29 cellular contexts compared by ENCODE assay signal in genomic region chr10:31838709-31839108, GRCh38.
"Had no signal": no experiment of that assay in that cellular context is flagged by ENCODE, and none has a peak within 500 bp of the region (broad histone marks: within the 10 kb centered on the region; RNA-seq: fewer than 3 reads in every experiment).

No MANE protein-coding gene starts in this region.

- H3K9me3 Mint-ChIP-seq: naive thymus-derived CD8-positive, alpha-beta T cell; natural killer cell treated with Interleukin-12 subunit alpha and Interleukin-12 subunit beta and Interleukin-15 and Interleukin-18, amount 100 ng/mL, for 72 hours; nephron progenitor cell; neural crest cell; stimulated activated effector memory CD8-positive, alpha-beta T cell treated with anti-CD3 and anti-CD28 coated beads, Interleukin-12 subunit alpha, Interleukin-12 subunit beta, amount 100 ng/mL, for 72 hours; stimulated activated naive B cell treated with anti-CD40 and anti-IgM and Interleukin-4, amounts not matched to agents 10 μg/mL and 1 μg/mL and 100 μg/mL, for 72 hours; stimulated activated naive CD8-positive, alpha-beta T cell treated with anti-CD3 and anti-CD28 coated beads, Interleukin-15, Interleukin-2, amounts not matched to agents 100 ng/mL and 50 ng/mL, for 24 hours had no signal

- H3K4me1 Mint-ChIP-seq: stimulated activated effector memory CD8-positive, alpha-beta T cell treated with anti-CD3 and anti-CD28 coated beads, Interleukin-12 subunit alpha, Interleukin-12 subunit beta, amount 100 ng/mL, for 72 hours had no signal

- ATAC-seq: naive thymus-derived CD8-positive, alpha-beta T cell; natural killer cell treated with Interleukin-12 subunit alpha and Interleukin-12 subunit beta and Interleukin-15 and Interleukin-18, amount 100 ng/mL, for 72 hours; psoas muscle; right cardiac atrium; sciatic nerve; stimulated activated effector memory CD8-positive, alpha-beta T cell treated with anti-CD3 and anti-CD28 coated beads, Interleukin-12 subunit alpha, Interleukin-12 subunit beta, amount 100 ng/mL, for 72 hours had no signal

- H3K36me3 Mint-ChIP-seq: natural killer cell treated with Interleukin-12 subunit alpha and Interleukin-12 subunit beta and Interleukin-15 and Interleukin-18, amount 100 ng/mL, for 72 hours; stimulated activated effector memory CD8-positive, alpha-beta T cell treated with anti-CD3 and anti-CD28 coated beads, Interleukin-12 subunit alpha, Interleukin-12 subunit beta, amount 100 ng/mL, for 72 hours had no signal

- FAIRE-seq: urothelium cell line had no signal

- DNase-seq: naive thymus-derived CD8-positive, alpha-beta T cell; nephron progenitor cell; occipital lobe; ovary; psoas muscle; right cardiac atrium; spleen; stimulated activated CD4-positive, alpha-beta T cell treated with anti-CD3 and anti-CD28 coated beads, Interleukin-12 subunit alpha, Interleukin-12 subunit beta, amount 100 ng/mL, for 4 hours; stimulated activated CD4-positive, alpha-beta T cell treated with anti-CD3 and anti-CD28 coated beads, Interleukin-1b, Interleukin-23, amount 100 ng/mL, for 48 hours; stimulated activated CD4-positive, alpha-beta T cell treated with anti-CD3 and anti-CD28 coated beads, Interleukin-4, amount 100 ng/mL, for 1 hour; stimulated activated naive B cell treated with anti-CD40 and anti-IgM and Interleukin-4, amounts not matched to agents 10 μg/mL and 1 μg/mL and 100 μg/mL, for 72 hours; stimulated activated naive CD4-positive, alpha-beta T cell treated with Interleukin-2 at 50 U/mL for 16 hours; stomach; thyroid gland; trophoblast cell; upper lobe of left lung had no signal

- H3K27ac Mint-ChIP-seq: natural killer cell treated with Interleukin-12 subunit alpha and Interleukin-12 subunit beta and Interleukin-15 and Interleukin-18, amount 100 ng/mL, for 72 hours; progenitor cell of endocrine pancreas; stimulated activated effector memory CD8-positive, alpha-beta T cell treated with anti-CD3 and anti-CD28 coated beads, Interleukin-12 subunit alpha, Interleukin-12 subunit beta, amount 100 ng/mL, for 72 hours; stimulated activated naive B cell treated with anti-CD40 and anti-IgM and Interleukin-4, amounts not matched to agents 10 μg/mL and 1 μg/mL and 100 μg/mL, for 72 hours; stimulated activated naive CD8-positive, alpha-beta T cell treated with anti-CD3 and anti-CD28 coated beads, Interleukin-15, Interleukin-2, amounts not matched to agents 100 ng/mL and 50 ng/mL, for 24 hours had no signal

- H3K4me2 ChIP-seq: smooth muscle cell had no signal

- H3K4me1 ChIP-seq: parathyroid adenoma, psoas muscle, thyroid gland, upper lobe of left lung, vagina had no signal

- H3K9me3 ChIP-seq: ovary, psoas muscle, spleen, stomach, thoracic aorta, thyroid gland, tibial nerve, upper lobe of left lung, vagina had no signal

- H3K27ac ChIP-seq: ovary, parathyroid adenoma, psoas muscle, skin epidermis, spleen, stomach, thoracic aorta, thyroid gland, tibial nerve, upper lobe of left lung, vagina had no signal

- H3K4me3 Mint-ChIP-seq: naive thymus-derived CD8-positive, alpha-beta T cell; natural killer cell treated with Interleukin-12 subunit alpha and Interleukin-12 subunit beta and Interleukin-15 and Interleukin-18, amount 100 ng/mL, for 72 hours; nephron progenitor cell; neural crest cell; stimulated activated effector memory CD8-positive, alpha-beta T cell treated with anti-CD3 and anti-CD28 coated beads, Interleukin-12 subunit alpha, Interleukin-12 subunit beta, amount 100 ng/mL, for 72 hours; stimulated activated naive B cell treated with anti-CD40 and anti-IgM and Interleukin-4, amounts not matched to agents 10 μg/mL and 1 μg/mL and 100 μg/mL, for 72 hours; stimulated activated naive CD8-positive, alpha-beta T cell treated with anti-CD3 and anti-CD28 coated beads, Interleukin-15, Interleukin-2, amounts not matched to agents 100 ng/mL and 50 ng/mL, for 24 hours had no signal

- H3K4me3 ChIP-seq: ovary, psoas muscle, skin epidermis, smooth muscle cell, spleen, stomach, thoracic aorta, thyroid gland, tibial nerve, upper lobe of left lung, vagina had no signal

- H2AFZ ChIP-seq: parathyroid adenoma had no signal

- H3K36me3 ChIP-seq: ovary, thoracic aorta, thyroid gland, tibial nerve, vagina had no signal

- H3K27me3 ChIP-seq: ovary, spleen, stomach, thyroid gland, tibial nerve, upper lobe of left lung, vagina had no signal

- H3K79me2 ChIP-seq: parathyroid adenoma had no signal

- H3K9ac ChIP-seq: parathyroid adenoma had no signal

- H3K27me3 Mint-ChIP-seq: naive thymus-derived CD8-positive, alpha-beta T cell; natural killer cell treated with Interleukin-12 subunit alpha and Interleukin-12 subunit beta and Interleukin-15 and Interleukin-18, amount 100 ng/mL, for 72 hours; progenitor cell of endocrine pancreas; stimulated activated naive B cell treated with anti-CD40 and anti-IgM and Interleukin-4, amounts not matched to agents 10 μg/mL and 1 μg/mL and 100 μg/mL, for 72 hours; stimulated activated naive CD8-positive, alpha-beta T cell treated with anti-CD3 and anti-CD28 coated beads, Interleukin-15, Interleukin-2, amounts not matched to agents 100 ng/mL and 50 ng/mL, for 24 hours had no signal
